2 cellular contexts compared by ENCODE assay signal in genomic region chr6:71420693-71421328, GRCh38.
TF ChIP-seq lines count a peak whose summit lies in the region.

No MANE protein-coding gene starts in this region.

TF ChIP-seq in SK-N-SH, 30 proteins besides CTCF, POLR2A, EP300 and RAD21:
- TF ChIP-seq EZH2phosphoT487 (IDR thresholded peaks at IDR 0.05; ENCODE audit: borderline replicate concordance, low read depth) (no peak), MEF2A (IDR thresholded peaks at IDR 0.05; ENCODE audit: borderline replicate concordance, low read depth) (no peak), MAX (IDR thresholded peaks at IDR 0.05; ENCODE audit: low read depth) (0 out of 2 replicates have a peak, but pooled peaks have one; percentile 12), SMC3 (IDR thresholded peaks at IDR 0.05; ENCODE audit: low read depth, low read length) (no peak), IRF3 (IDR thresholded peaks at IDR 0.05; ENCODE audit: low read depth, low read length) (peak; percentile 45; the same call in 1 of the 2 replicates), TAF1 (IDR thresholded peaks at IDR 0.05; ENCODE audit: borderline replicate concordance, low read depth, low read length) (peak; percentile 40; the same call in 1 of the 2 replicates), PBX3 (IDR thresholded peaks at IDR 0.05) (peak; percentile 42), SIN3A (IDR thresholded peaks at IDR 0.05; ENCODE audit: borderline replicate concordance, low read depth, low read length) (no peak), RFX5 (IDR thresholded peaks at IDR 0.05; ENCODE audit: low read length) (peak; percentile 66), POLR2AphosphoS5 (IDR thresholded peaks at IDR 0.05; ENCODE audit: low read depth, low read length) (peak; percentile 56; the same call in 1 of the 2 replicates), RXRA (IDR thresholded peaks at IDR 0.05; ENCODE audit: borderline replicate concordance, low read depth) (no peak), GABPA (IDR thresholded peaks at IDR 0.05; ENCODE audit: low read depth) (no peak), NRF1 (IDR thresholded peaks at IDR 0.05; ENCODE audit: low read depth, low read length) (peak; percentile 19; the same call in 1 of the 2 replicates), RCOR1 (IDR thresholded peaks at IDR 0.05; ENCODE audit: low read length) (0 out of 2 replicates have a peak, but pooled peaks have one; percentile 9), ZBTB33 (IDR thresholded peaks at IDR 0.05; ENCODE audit: borderline replicate concordance, low read depth) (no peak), FOXM1 (IDR thresholded peaks at IDR 0.05; ENCODE audit: low read depth) (no peak), MXI1 (IDR thresholded peaks at IDR 0.05; ENCODE audit: low read depth, low read length) (peak; percentile 53; the same call in 1 of the 2 replicates)

TF ChIP-seq in H1, 55 proteins besides CTCF, POLR2A, EP300 and RAD21:
- peak; percentile 89 for TF ChIP-seq SP1 (IDR thresholded peaks at IDR 0.05; ENCODE audit: low read depth, low read length)
- no peak for TF ChIP-seq YY1 (IDR thresholded peaks at IDR 0.05; ENCODE audit: low read depth, low read length)
- peak; percentile 2 for TF ChIP-seq ASH2L (IDR thresholded peaks at IDR 0.05; ENCODE audit: low read length)
- no peak for TF ChIP-seq RNF2 (IDR thresholded peaks at IDR 0.05; ENCODE audit: borderline replicate concordance, low read depth, low read length, missing control alignments, poor library complexity, severe bottlenecking)
- TF ChIP-seq ZNF274 (IDR thresholded peaks at IDR 0.05; ENCODE audit: borderline replicate concordance, extremely low read depth, low read length), result no peak
- no peak for TF ChIP-seq BCL11A (IDR thresholded peaks at IDR 0.05; ENCODE audit: low read depth in 2 of 2, low read length in 2 of 2)
- peak; percentile 24; the same call in 1 of the 2 replicates for TF ChIP-seq TBP (IDR thresholded peaks at IDR 0.05; ENCODE audit: low read depth, low read length)
- TF ChIP-seq CHD2 (IDR thresholded peaks at IDR 0.05; ENCODE audit: low read length), result 0 out of 2 replicates have a peak, but pooled peaks have one; percentile 68
- TF ChIP-seq TCF12 (IDR thresholded peaks at IDR 0.05; ENCODE audit: low read depth, low read length), result 0 out of 2 replicates have a peak, but pooled peaks have one; percentile 4
- TF ChIP-seq TAF1 (IDR thresholded peaks at IDR 0.05; ENCODE audit: low read depth, low read length), result peak; percentile 54; the same call in 1 of the 2 replicates
- peak; percentile 64; the same call in 1 of the 2 replicates for TF ChIP-seq CREB1 (IDR thresholded peaks at IDR 0.05)
- no peak for TF ChIP-seq CEBPB (IDR thresholded peaks at IDR 0.05; ENCODE audit: low read depth, low read length)
- TF ChIP-seq CTBP2 (IDR thresholded peaks at IDR 0.05; ENCODE audit: borderline replicate concordance, insufficient read depth, insufficient read length, low read length), result no peak
- TF ChIP-seq SAP30 (IDR thresholded peaks at IDR 0.05; ENCODE audit: insufficient read depth, insufficient replicate concordance, low read length), result no peak
- TF ChIP-seq KDM1A (IDR thresholded peaks at IDR 0.05; ENCODE audit: borderline replicate concordance, low read length), result no peak
- TF ChIP-seq JUN (IDR thresholded peaks at IDR 0.05; ENCODE audit: low read depth, low read length), result no peak
- peak; percentile 46 for TF ChIP-seq PHF8 (conservative IDR thresholded peaks at IDR 0.05; ENCODE audit: low read depth, low read length)
- peak; percentile 47; the same call in 1 of the 2 replicates for TF ChIP-seq POLR2AphosphoS5 (IDR thresholded peaks at IDR 0.05; ENCODE audit: low read depth, low read length)
- TF ChIP-seq FOSL1 (IDR thresholded peaks at IDR 0.05; ENCODE audit: insufficient read depth, low read depth, low read length), result no peak
- no peak for TF ChIP-seq POU5F1 (IDR thresholded peaks at IDR 0.05; ENCODE audit: low read depth, low read length)
- no peak for TF ChIP-seq SUZ12 (IDR thresholded peaks at IDR 0.05; ENCODE audit: low read length)
- peak; percentile 29; the same call in 1 of the 2 replicates for TF ChIP-seq SP2 (IDR thresholded peaks at IDR 0.05; ENCODE audit: low read length)
- TF ChIP-seq ATF2 (IDR thresholded peaks at IDR 0.05; ENCODE audit: low read length), result no peak
- TF ChIP-seq NANOG (IDR thresholded peaks at IDR 0.05; ENCODE audit: insufficient read depth, low read depth, low read length, poor library complexity, severe bottlenecking), result no peak
- TF ChIP-seq KDM4A (IDR thresholded peaks at IDR 0.05; ENCODE audit: low read depth, low read length, severe bottlenecking), result no peak
- no peak for TF ChIP-seq TAF7 (optimal IDR thresholded peaks at IDR 0.05; ENCODE audit: borderline replicate concordance, low read depth, low read length)
